ENCODE assay signal across 9 cellular contexts in the genomic region with DNA sequence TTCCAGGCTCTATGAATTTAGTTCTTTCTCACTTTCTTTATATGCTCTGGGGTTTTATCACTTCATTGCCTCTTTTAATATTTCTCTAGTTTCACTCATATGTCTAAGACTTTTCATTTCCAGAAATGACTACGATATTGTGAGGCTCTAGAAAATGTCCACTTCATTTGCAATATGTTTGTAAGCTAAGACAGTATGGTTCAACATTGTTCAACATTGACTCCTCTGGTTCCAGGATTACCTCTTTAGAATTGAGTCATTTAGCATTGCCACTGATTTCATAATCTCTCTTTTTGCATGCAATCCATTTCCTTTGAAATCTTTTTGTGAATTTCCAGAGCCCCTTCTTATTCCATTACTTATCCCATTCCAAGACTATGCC. TPM values are rescaled to one million over a fixed set of nuclear protein-coding genes. Genes with fewer than 3 reads are reported as not detected.
DNase-seq lines count a peak whose midpoint lies in the region; ATAC-seq and TF ChIP-seq lines count a peak whose summit lies in the region.
"Had no signal": no experiment of that assay in that cellular context is flagged by ENCODE, and none has a peak within 500 bp of the region (broad histone marks: within the 10 kb centered on the region; RNA-seq: fewer than 3 reads in every experiment).

No MANE protein-coding gene starts in this region.

- in situ Hi-C loops in mammary epithelial cell (cut with MboI; ENCODE audit: low sequenced_read_pairs in 2 of 2), result loop anchor here in 1 of 2 donors (10.0 kb wide), 1 partner anchor 60 kb away; a partner anchor contains a TSS

- H3K9ac ChIP-seq in mammary epithelial cell (ENCODE audit: insufficient read depth, low read length), result peak overlapping the region; percentile 40

- H3K4me1 ChIP-seq in mammary epithelial cell (ENCODE audit: insufficient read depth, low read length) (peaks cover 17% of the 10 kb centered on the region), heart left ventricle (peaks cover 0 to 24% (median 6%) of the 10 kb centered on the region in 12 donors), right cardiac atrium (ENCODE audit: control insufficient read depth, insufficient read depth, low read length) (no peaks in the 10 kb centered on the region)

- no peaks in the 10 kb centered on the region for H3K9me3 ChIP-seq in mammary epithelial cell (replicated peaks; ENCODE audit: insufficient read depth, low read length)
- H3K9me3 ChIP-seq in heart left ventricle, result no peaks in the 10 kb centered on the region
- no peaks in the 10 kb centered on the region for H3K9me3 ChIP-seq in right cardiac atrium (ENCODE audit: control insufficient read depth, low read length)
- H3K9me3 ChIP-seq: HAP-1 had no signal

- no peak for TF ChIP-seq POLR2A in heart left ventricle (IDR thresholded peaks at IDR 0.05)

- ATAC-seq in GM21360 (IDR thresholded peaks at IDR 0.05; ENCODE audit: unreplicated experiment) (peak; percentile 88), HG03460 (IDR thresholded peaks at IDR 0.05; ENCODE audit: unreplicated experiment) (peak; percentile 73), heart left ventricle (no peak), right cardiac atrium (no peak)

- intact Hi-C loops in mammary epithelial cell (cut with micrococcal nuclease), result loop anchor here (1.0 to 2.0 kb wide), 3 partner anchors 12 to 64 kb away; no protein-coding TSS in a partner anchor
- intact Hi-C loops in heart left ventricle (cut with DNase I), result loop anchor here in 4 of 10 donors (5.0 to 10.0 kb wide), 3 partner anchors 33 to 63 kb away; a partner anchor contains a TSS
- intact Hi-C loops in right cardiac atrium (cut with DNase I), result loop anchor here in 1 of 4 donors (5.0 kb wide), 1 partner anchor 163 kb away; no protein-coding TSS in a partner anchor

- no peak overlapping the region for H3K4me3 ChIP-seq in mammary epithelial cell (replicated peaks in 1 of 3; ENCODE audit: insufficient read depth in 1 of 3, low read depth in 2 of 3, low read length in 3 of 3)
- H3K4me3 ChIP-seq in heart left ventricle, result no peak overlapping the region
- no peak overlapping the region for H3K4me3 ChIP-seq in right cardiac atrium (ENCODE audit: low read length)
- H3K4me3 ChIP-seq: HAP-1 had no signal

- no peaks in the 10 kb centered on the region for H3K27me3 ChIP-seq in mammary epithelial cell (ENCODE audit: insufficient read depth, low read length)
- no peaks in the 10 kb centered on the region for H3K27me3 ChIP-seq in heart left ventricle
- no peaks in the 10 kb centered on the region for H3K27me3 ChIP-seq in right cardiac atrium (ENCODE audit: control insufficient read depth, insufficient read depth)

- no peak for TF ChIP-seq CTCF in mammary epithelial cell (conservative IDR thresholded peaks at IDR 0.05 in 1 of 2, IDR thresholded peaks at IDR 0.05 in 1 of 2; ENCODE audit: extremely low read depth in 1 of 2, insufficient read depth in 1 of 2, low read depth in 1 of 2, low read length in 2 of 2)
- no peak for TF ChIP-seq CTCF in heart left ventricle (IDR thresholded peaks at IDR 0.05)

- H3K4me2 ChIP-seq in mammary epithelial cell (ENCODE audit: insufficient read depth, low read depth, low read length), result peak overlapping the region; percentile 45

- dilution Hi-C loops in mammary epithelial cell (cut with HindIII; ENCODE audit: low sequenced_read_pairs), result loop anchor here (25.0 kb wide), 1 partner anchor 148 kb away; a partner anchor contains a TSS

- BruUV-seq in mammary epithelial cell (replicated peaks; lab: Mats Ljungman, UMichigan), result no TSS peak

- H3K36me3 ChIP-seq in mammary epithelial cell (ENCODE audit: insufficient read depth, low read length) (no peaks in the 10 kb centered on the region), heart left ventricle (no peaks in the 10 kb centered on the region)
- H3K36me3 ChIP-seq: HAP-1 had no signal

- DNase-seq in CD1c-positive myeloid dendritic cell (ENCODE audit: extremely low spot score) (peak; percentile 13), mammary epithelial cell (peak; percentile 67), heart left ventricle (no peak), right cardiac atrium (no peak), NCI-H1092 treated with DMSO at 0.1 percent for 48 hours (lab: John Stamatoyannopoulos, UW) (no peak), DMS79 (lab: John Stamatoyannopoulos, UW) (no peak)

- 60% methylated on average over 1 of the region's 1 CpG for WGBS in mammary epithelial cell (ENCODE audit: low coverage, missing lambda C conversion rate)
- 82 to 87% (median 83%) methylated on average over 1 of the region's 1 CpG for WGBS in heart left ventricle, 4 donors
- 63% methylated on average over 1 of the region's 1 CpG for WGBS in right cardiac atrium

- no peaks in the 10 kb centered on the region for H3K79me2 ChIP-seq in mammary epithelial cell (ENCODE audit: insufficient read depth, low read length)

- H3K27ac ChIP-seq in mammary epithelial cell (ENCODE audit: insufficient read depth, low read depth, low read length) (peak overlapping the region; percentile 95), heart left ventricle (no peak overlapping the region), right cardiac atrium (ENCODE audit: low read length) (no peak overlapping the region)

- H2AFZ ChIP-seq in mammary epithelial cell (ENCODE audit: low read depth, low read length), result peak overlapping the region; percentile 41

- H4K20me1 ChIP-seq in mammary epithelial cell (ENCODE audit: insufficient read depth, low read length), result no peaks in the 10 kb centered on the region

- CTCF ChIA-PET in mammary epithelial cell (lab: Charles Lee; ENCODE audit: low non-redundant PET), result no interaction called here

RNA-seq across cellular contexts. Expression of a gene that starts 32.3 kb away (rescaled TPM):
- total RNA-seq in mammary epithelial cell, result 10 to 100 TPM in 1 of 2 donors, 1 to 10 TPM in 1; 4.3 to 13.0 TPM
- 2.6 TPM for polyA plus RNA-seq in mammary epithelial cell
- 1.0 TPM for polyA minus RNA-seq in mammary epithelial cell
- 10 to 100 TPM in 2 of 9 donors, 1 to 10 TPM in 7; 3.4 to 11.9 (median 6.8) TPM for total RNA-seq in heart left ventricle
- 1 to 10 TPM; 1.1 to 8.7 TPM for polyA plus RNA-seq in heart left ventricle
- 1 to 10 TPM; 6.6 to 8.5 (median 7.7) TPM for total RNA-seq in right cardiac atrium
- 3.5 TPM for polyA plus RNA-seq in right cardiac atrium

Comparison
In these comparisons a context has a peak if more than half of its experiments do, and no peak if none do; other contexts are left out.
1. DNase-seq: peak in CD1c-positive myeloid dendritic cell (single experiment) and mammary epithelial cell (single experiment); none in heart left ventricle (0 of 5), right cardiac atrium (0 of 3), NCI-H1092 treated with DMSO at 0.1 percent for 48 hours (single experiment) and DMS79 (single experiment).
2. ATAC-seq: peak in GM21360 (single experiment) and HG03460 (single experiment); none in heart left ventricle (0 of 4) and right cardiac atrium (0 of 2).